1 cellular context compared by ENCODE assay signal in the genomic region with DNA sequence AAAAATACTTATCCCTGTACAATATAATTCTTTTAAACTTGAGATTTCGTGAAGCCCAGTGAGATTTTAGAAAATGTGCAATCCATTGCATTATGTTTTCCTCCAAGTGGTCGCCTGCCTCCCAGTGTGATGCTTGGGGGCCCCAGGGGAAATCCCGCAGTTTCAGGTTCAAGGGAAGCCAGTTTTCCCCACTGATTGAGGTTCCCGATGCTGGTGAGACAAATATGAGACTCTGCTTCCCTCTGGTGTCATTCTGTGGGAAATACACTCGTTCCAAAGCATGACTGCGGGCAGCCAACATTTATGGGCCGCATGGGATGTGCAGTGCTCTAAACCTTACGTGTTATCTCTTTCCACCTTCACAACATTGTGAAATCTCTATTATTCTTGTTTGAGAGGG.
TF ChIP-seq lines count a peak whose summit lies in the region.

No MANE protein-coding gene starts in this region.

TF ChIP-seq in H1, 55 proteins besides CTCF, POLR2A, EP300 and RAD21 (continued from another document):
- TF ChIP-seq, protein P1, sequence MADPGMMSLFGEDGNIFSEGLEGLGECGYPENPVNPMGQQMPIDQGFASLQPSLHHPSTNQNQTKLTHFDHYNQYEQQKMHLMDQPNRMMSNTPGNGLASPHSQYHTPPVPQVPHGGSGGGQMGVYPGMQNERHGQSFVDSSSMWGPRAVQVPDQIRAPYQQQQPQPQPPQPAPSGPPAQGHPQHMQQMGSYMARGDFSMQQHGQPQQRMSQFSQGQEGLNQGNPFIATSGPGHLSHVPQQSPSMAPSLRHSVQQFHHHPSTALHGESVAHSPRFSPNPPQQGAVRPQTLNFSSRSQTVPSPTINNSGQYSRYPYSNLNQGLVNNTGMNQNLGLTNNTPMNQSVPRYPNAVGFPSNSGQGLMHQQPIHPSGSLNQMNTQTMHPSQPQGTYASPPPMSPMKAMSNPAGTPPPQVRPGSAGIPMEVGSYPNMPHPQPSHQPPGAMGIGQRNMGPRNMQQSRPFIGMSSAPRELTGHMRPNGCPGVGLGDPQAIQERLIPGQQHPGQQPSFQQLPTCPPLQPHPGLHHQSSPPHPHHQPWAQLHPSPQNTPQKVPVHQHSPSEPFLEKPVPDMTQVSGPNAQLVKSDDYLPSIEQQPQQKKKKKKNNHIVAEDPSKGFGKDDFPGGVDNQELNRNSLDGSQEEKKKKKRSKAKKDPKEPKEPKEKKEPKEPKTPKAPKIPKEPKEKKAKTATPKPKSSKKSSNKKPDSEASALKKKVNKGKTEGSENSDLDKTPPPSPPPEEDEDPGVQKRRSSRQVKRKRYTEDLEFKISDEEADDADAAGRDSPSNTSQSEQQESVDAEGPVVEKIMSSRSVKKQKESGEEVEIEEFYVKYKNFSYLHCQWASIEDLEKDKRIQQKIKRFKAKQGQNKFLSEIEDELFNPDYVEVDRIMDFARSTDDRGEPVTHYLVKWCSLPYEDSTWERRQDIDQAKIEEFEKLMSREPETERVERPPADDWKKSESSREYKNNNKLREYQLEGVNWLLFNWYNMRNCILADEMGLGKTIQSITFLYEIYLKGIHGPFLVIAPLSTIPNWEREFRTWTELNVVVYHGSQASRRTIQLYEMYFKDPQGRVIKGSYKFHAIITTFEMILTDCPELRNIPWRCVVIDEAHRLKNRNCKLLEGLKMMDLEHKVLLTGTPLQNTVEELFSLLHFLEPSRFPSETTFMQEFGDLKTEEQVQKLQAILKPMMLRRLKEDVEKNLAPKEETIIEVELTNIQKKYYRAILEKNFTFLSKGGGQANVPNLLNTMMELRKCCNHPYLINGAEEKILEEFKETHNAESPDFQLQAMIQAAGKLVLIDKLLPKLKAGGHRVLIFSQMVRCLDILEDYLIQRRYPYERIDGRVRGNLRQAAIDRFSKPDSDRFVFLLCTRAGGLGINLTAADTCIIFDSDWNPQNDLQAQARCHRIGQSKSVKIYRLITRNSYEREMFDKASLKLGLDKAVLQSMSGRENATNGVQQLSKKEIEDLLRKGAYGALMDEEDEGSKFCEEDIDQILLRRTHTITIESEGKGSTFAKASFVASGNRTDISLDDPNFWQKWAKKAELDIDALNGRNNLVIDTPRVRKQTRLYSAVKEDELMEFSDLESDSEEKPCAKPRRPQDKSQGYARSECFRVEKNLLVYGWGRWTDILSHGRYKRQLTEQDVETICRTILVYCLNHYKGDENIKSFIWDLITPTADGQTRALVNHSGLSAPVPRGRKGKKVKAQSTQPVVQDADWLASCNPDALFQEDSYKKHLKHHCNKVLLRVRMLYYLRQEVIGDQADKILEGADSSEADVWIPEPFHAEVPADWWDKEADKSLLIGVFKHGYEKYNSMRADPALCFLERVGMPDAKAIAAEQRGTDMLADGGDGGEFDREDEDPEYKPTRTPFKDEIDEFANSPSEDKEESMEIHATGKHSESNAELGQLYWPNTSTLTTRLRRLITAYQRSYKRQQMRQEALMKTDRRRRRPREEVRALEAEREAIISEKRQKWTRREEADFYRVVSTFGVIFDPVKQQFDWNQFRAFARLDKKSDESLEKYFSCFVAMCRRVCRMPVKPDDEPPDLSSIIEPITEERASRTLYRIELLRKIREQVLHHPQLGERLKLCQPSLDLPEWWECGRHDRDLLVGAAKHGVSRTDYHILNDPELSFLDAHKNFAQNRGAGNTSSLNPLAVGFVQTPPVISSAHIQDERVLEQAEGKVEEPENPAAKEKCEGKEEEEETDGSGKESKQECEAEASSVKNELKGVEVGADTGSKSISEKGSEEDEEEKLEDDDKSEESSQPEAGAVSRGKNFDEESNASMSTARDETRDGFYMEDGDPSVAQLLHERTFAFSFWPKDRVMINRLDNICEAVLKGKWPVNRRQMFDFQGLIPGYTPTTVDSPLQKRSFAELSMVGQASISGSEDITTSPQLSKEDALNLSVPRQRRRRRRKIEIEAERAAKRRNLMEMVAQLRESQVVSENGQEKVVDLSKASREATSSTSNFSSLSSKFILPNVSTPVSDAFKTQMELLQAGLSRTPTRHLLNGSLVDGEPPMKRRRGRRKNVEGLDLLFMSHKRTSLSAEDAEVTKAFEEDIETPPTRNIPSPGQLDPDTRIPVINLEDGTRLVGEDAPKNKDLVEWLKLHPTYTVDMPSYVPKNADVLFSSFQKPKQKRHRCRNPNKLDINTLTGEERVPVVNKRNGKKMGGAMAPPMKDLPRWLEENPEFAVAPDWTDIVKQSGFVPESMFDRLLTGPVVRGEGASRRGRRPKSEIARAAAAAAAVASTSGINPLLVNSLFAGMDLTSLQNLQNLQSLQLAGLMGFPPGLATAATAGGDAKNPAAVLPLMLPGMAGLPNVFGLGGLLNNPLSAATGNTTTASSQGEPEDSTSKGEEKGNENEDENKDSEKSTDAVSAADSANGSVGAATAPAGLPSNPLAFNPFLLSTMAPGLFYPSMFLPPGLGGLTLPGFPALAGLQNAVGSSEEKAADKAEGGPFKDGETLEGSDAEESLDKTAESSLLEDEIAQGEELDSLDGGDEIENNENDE (IDR thresholded peaks at IDR 0.05; ENCODE audit: insufficient replicate concordance, low read length): no peak
- TF ChIP-seq CBX8 (IDR thresholded peaks at IDR 0.05; ENCODE audit: borderline replicate concordance, low read depth, low read length) (no peak), MAFK (IDR thresholded peaks at IDR 0.05; ENCODE audit: low read depth, low read length) (no peak), BACH1 (IDR thresholded peaks at IDR 0.05; ENCODE audit: low read length) (no peak)
- TF ChIP-seq, protein P2, sequence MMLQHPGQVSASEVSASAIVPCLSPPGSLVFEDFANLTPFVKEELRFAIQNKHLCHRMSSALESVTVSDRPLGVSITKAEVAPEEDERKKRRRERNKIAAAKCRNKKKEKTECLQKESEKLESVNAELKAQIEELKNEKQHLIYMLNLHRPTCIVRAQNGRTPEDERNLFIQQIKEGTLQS (IDR thresholded peaks at IDR 0.05; ENCODE audit: insufficient read depth, low read depth, low read length): no peak
- TF ChIP-seq, protein P3, sequence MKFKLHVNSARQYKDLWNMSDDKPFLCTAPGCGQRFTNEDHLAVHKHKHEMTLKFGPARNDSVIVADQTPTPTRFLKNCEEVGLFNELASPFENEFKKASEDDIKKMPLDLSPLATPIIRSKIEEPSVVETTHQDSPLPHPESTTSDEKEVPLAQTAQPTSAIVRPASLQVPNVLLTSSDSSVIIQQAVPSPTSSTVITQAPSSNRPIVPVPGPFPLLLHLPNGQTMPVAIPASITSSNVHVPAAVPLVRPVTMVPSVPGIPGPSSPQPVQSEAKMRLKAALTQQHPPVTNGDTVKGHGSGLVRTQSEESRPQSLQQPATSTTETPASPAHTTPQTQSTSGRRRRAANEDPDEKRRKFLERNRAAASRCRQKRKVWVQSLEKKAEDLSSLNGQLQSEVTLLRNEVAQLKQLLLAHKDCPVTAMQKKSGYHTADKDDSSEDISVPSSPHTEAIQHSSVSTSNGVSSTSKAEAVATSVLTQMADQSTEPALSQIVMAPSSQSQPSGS (IDR thresholded peaks at IDR 0.05; ENCODE audit: low read length): no peak
